8 cellular contexts compared by ENCODE assay signal in genomic region chr12:89352242-89352491, GRCh38. TPM values are rescaled to one million over a fixed set of nuclear protein-coding genes. Genes with fewer than 3 reads are reported as not detected.
DNase-seq lines count a peak whose midpoint lies in the region; ATAC-seq, FAIRE-seq and TF ChIP-seq lines count a peak whose summit lies in the region.

No MANE protein-coding gene starts in this region.

- peaks cover 48% of the 10 kb centered on the region for H4K20me1 ChIP-seq in PC-3 (ENCODE audit: low read length)

- no peak for TF ChIP-seq CTCF in PC-3 (conservative IDR thresholded peaks at IDR 0.05; ENCODE audit: low read depth, low read length)
- no peak for TF ChIP-seq CTCF in esophagus muscularis mucosa (IDR thresholded peaks at IDR 0.05)

- peak overlapping the region; percentile 84 for H3K27ac ChIP-seq in PC-3 (ENCODE audit: low read length)
- peak overlapping the region; percentile 98 to 99 (median 99) for H3K27ac ChIP-seq in esophagus muscularis mucosa (replicated peaks in 1 of 4)
- peak overlapping the region; percentile 98 for H3K27ac ChIP-seq in rectal smooth muscle tissue (ENCODE audit: low read depth, low read length)

- peaks cover 66% of the 10 kb centered on the region for H3K79me2 ChIP-seq in PC-3 (ENCODE audit: low read length)

- POLR2A ChIA-PET in PC-3 (lab: Charles Lee; ENCODE audit: unreplicated experiment), result interaction anchor here (0.5 to 1.3 kb wide), 5 partner anchors 22 to 175 kb away, joined by 3 to 6 read pairs (median 6); no protein-coding TSS in a partner anchor

- peak overlapping the region; percentile 91 for H3K4me2 ChIP-seq in PC-3 (ENCODE audit: low read length)

- 0% methylated on average over 7 of the region's 10 CpGs for WGBS in esophagus muscularis mucosa

- H3K36me3 ChIP-seq in PC-3 (ENCODE audit: low read depth, low read length), result peaks cover 39% of the 10 kb centered on the region
- peaks cover 0 to 31% (median 12%) of the 10 kb centered on the region in 4 donors for H3K36me3 ChIP-seq in esophagus muscularis mucosa
- H3K36me3 ChIP-seq in rectal smooth muscle tissue (ENCODE audit: control insufficient read depth, insufficient read depth, low read length), result peaks cover 11% of the 10 kb centered on the region

- ATAC-seq in PC-3, result no peak
- no peak for ATAC-seq in GM21786 (IDR thresholded peaks at IDR 0.05; ENCODE audit: unreplicated experiment)

- H3K4me3 ChIP-seq in PC-3 (ENCODE audit: low read length) (peak overlapping the region; percentile 98), esophagus muscularis mucosa (peak overlapping the region; percentile 75 to 90 (median 83)), rectal smooth muscle tissue (ENCODE audit: low read length) (peak overlapping the region; percentile 97)

- no peak for TF ChIP-seq EP300 in esophagus muscularis mucosa (IDR thresholded peaks at IDR 0.05)

- H3K4me1 ChIP-seq in PC-3 (ENCODE audit: insufficient read depth, low read length) (peaks cover 44% of the 10 kb centered on the region), esophagus muscularis mucosa (peaks cover 24 to 63% (median 57%) of the 10 kb centered on the region in 4 donors), rectal smooth muscle tissue (ENCODE audit: control insufficient read depth, insufficient read depth, low read length) (no peaks in the 10 kb centered on the region)

- H2AFZ ChIP-seq in PC-3 (ENCODE audit: low read length), result no peak overlapping the region

- intact Hi-C loops in PC-3 (cut with micrococcal nuclease) (loop anchor here (1.0 to 2.0 kb wide), 5 partner anchors 65 to 173 kb away; partner anchors contain the start of gene GALNT4), esophagus muscularis mucosa (cut with DNase I) (loop anchor here (2.0 to 10.0 kb wide), 4 partner anchors 33 to 300 kb away; partner anchors contain the start of genes GALNT4 and POC1B)

- TF ChIP-seq POLR2A in GM18526 (IDR thresholded peaks at IDR 0.05; ENCODE audit: extremely low read depth, insufficient read length), result peak; percentile 47
- TF ChIP-seq POLR2A in esophagus muscularis mucosa (IDR thresholded peaks at IDR 0.05; ENCODE audit: low read depth), result peak; percentile 83
- no peak for TF ChIP-seq POLR2A in GM12891 (IDR thresholded peaks at IDR 0.05; ENCODE audit: low read depth, low read length)

- DNase-seq in PC-3 (no peak), esophagus muscularis mucosa (ENCODE audit: extremely low spot score) (no peak), ecto neural progenitor cell (ENCODE audit: low spot score) (no peak), AG20443 (ENCODE audit: low spot score) (no peak), GM12891 (ENCODE audit: insufficient read length, low spot score) (no peak)

- peaks cover 9% of the 10 kb centered on the region for H3F3A ChIP-seq in PC-3 (ENCODE audit: low read length, unreplicated experiment)

- H3K9me3 ChIP-seq in PC-3 (ENCODE audit: low read length) (no peaks in the 10 kb centered on the region), esophagus muscularis mucosa (no peaks in the 10 kb centered on the region)

- H3K27me3 ChIP-seq in PC-3 (ENCODE audit: low read length) (no peaks in the 10 kb centered on the region), esophagus muscularis mucosa (no peaks in the 10 kb centered on the region), rectal smooth muscle tissue (ENCODE audit: control insufficient read depth, insufficient read depth, low read length) (no peaks in the 10 kb centered on the region)

- CTCF ChIA-PET in PC-3 (lab: Charles Lee), result interaction anchor here (0.6 to 0.8 kb wide), 3 partner anchors 195 to 333 kb away, joined by 3 to 4 read pairs (median 3); no protein-coding TSS in a partner anchor

- no peak for FAIRE-seq in GM12891 (lab: Jason Lieb, UNC)

- no TSS peak for BruUV-seq in PC-3 (replicated peaks; lab: Mats Ljungman, UMichigan)

- H3K9ac ChIP-seq in PC-3 (ENCODE audit: low read length), result peak overlapping the region; percentile 90
- H3K9ac ChIP-seq in rectal smooth muscle tissue (ENCODE audit: low read length), result peak overlapping the region; percentile 82

- H3K9me2 ChIP-seq in PC-3 (replicated peaks; ENCODE audit: low read length), result no peaks in the 10 kb centered on the region

TF ChIP-seq in GM12891, 5 proteins besides CTCF, POLR2A, EP300 and RAD21:
- TF ChIP-seq POLR2AphosphoS5 (IDR thresholded peaks at IDR 0.05; ENCODE audit: low read depth, low read length) (no peak), POU2F2 (IDR thresholded peaks at IDR 0.05; ENCODE audit: low read depth, low read length) (no peak), SPI1 (IDR thresholded peaks at IDR 0.05; ENCODE audit: low read depth, low read length) (no peak), PAX5 (IDR thresholded peaks at IDR 0.05; ENCODE audit: insufficient read depth, low read length, severe bottlenecking) (no peak), TAF1 (IDR thresholded peaks at IDR 0.05; ENCODE audit: low read depth, low read length) (no peak)

RNA-seq across cellular contexts. Expression of gene DUSP6, which starts 0.1 kb away (rescaled TPM):
- total RNA-seq in PC-3 (2014; rRNA removed) (184 and 244 TPM in 2 replicates), esophagus muscularis mucosa (100 to 1,000 TPM in 1 of 4 donors, 10 to 100 TPM in 3; 62.2 to 108 (median 77.4) TPM)
- 0.19 TPM for polyA plus RNA-seq in GM12891 (2012; ENCODE audit: low read depth, missing spikeins)
